18 cellular contexts compared by ENCODE assay signal in genomic region chr2:211347328-211347727, GRCh38.
DNase-seq lines count a peak whose midpoint lies in the region; ATAC-seq and TF ChIP-seq lines count a peak whose summit lies in the region.
"Had no signal": no experiment of that assay in that cellular context is flagged by ENCODE, and none has a peak within 500 bp of the region (broad histone marks: within the 10 kb centered on the region; RNA-seq: fewer than 3 reads in every experiment).

No MANE protein-coding gene starts in this region.

- ATAC-seq in GM18858 (IDR thresholded peaks at IDR 0.05; ENCODE audit: unreplicated experiment), result no peak
- ATAC-seq in GM18861 (IDR thresholded peaks at IDR 0.05; ENCODE audit: unreplicated experiment), result no peak
- ATAC-seq: Right ventricle myocardium inferior, T-helper 17 cell had no signal

- no peaks in the 10 kb centered on the region for H3K4me1 Mint-ChIP-seq in neural crest cell
- H3K4me1 Mint-ChIP-seq: activated naive CD8-positive, alpha-beta T cell treated with anti-CD3 and anti-CD28 coated beads, Interleukin-2, amount 10 ng/mL, durations not matched to agents 7 days and 5 days; T-helper 17 cell had no signal

- no peaks in the 10 kb centered on the region for H3K36me3 Mint-ChIP-seq in neural crest cell (ENCODE audit: low read depth)
- H3K36me3 Mint-ChIP-seq: activated naive CD8-positive, alpha-beta T cell treated with anti-CD3 and anti-CD28 coated beads, Interleukin-2, amount 10 ng/mL, durations not matched to agents 7 days and 5 days had no signal

- no peak overlapping the region for H3K27ac Mint-ChIP-seq in neural crest cell (ENCODE audit: unreplicated experiment)
- H3K27ac Mint-ChIP-seq: activated naive CD8-positive, alpha-beta T cell treated with anti-CD3 and anti-CD28 coated beads, Interleukin-2, amount 10 ng/mL, durations not matched to agents 7 days and 5 days; T-helper 17 cell had no signal

- in situ Hi-C loops in GM13977 (cut with MboI; ENCODE audit: low pct_unique_long_range_greater_than_20kb, low sequenced_read_pairs, unreplicated experiment), result no loop called here

- DNase-seq in DMS 273 (lab: John Stamatoyannopoulos, UW; ENCODE audit: unreplicated experiment) (peak; percentile 33), DMS 273 treated with DMSO at 0.1 percent for 48 hours (lab: John Stamatoyannopoulos, UW) (no peak), GM13977 (ENCODE audit: low spot score) (no peak), NCI-H69 (lab: John Stamatoyannopoulos, UW) (peak; percentile 13), neural crest cell (ENCODE audit: low read depth, low spot score) (no peak)
- DNase-seq in stimulated activated CD4-positive, alpha-beta T cell treated with anti-CD3 and anti-CD28 coated beads, Interleukin-4, amount 100 ng/mL, for 1 hour, result no peak
- DNase-seq: 8988T; activated naive CD8-positive, alpha-beta T cell treated with anti-CD3 and anti-CD28 coated beads, Interleukin-2, amount 10 ng/mL, durations not matched to agents 7 days and 5 days; cortex of kidney; hypothalamus; NCI-H1694; NCI-H226; sigmoid colon; stimulated activated CD4-positive, alpha-beta T cell treated with anti-CD3 and anti-CD28 coated beads, Interleukin-2, amount 100 ng/mL, for 48 hours; T-helper 17 cell had no signal

- no peaks in the 10 kb centered on the region for H3K27me3 Mint-ChIP-seq in neural crest cell (ENCODE audit: low read depth)
- H3K27me3 Mint-ChIP-seq: activated naive CD8-positive, alpha-beta T cell treated with anti-CD3 and anti-CD28 coated beads, Interleukin-2, amount 10 ng/mL, durations not matched to agents 7 days and 5 days; T-helper 17 cell had no signal

- TF ChIP-seq CTCF in GM13977 (IDR thresholded peaks at IDR 0.05; ENCODE audit: extremely low read depth, insufficient read depth, missing control alignments), result peak; percentile 21
- TF ChIP-seq CTCF in neural crest cell (conservative IDR thresholded peaks at IDR 0.05), result peak; percentile 25

- H3K9me3 Mint-ChIP-seq in neural crest cell, result peaks cover 4% of the 10 kb centered on the region
- H3K9me3 Mint-ChIP-seq: activated naive CD8-positive, alpha-beta T cell treated with anti-CD3 and anti-CD28 coated beads, Interleukin-2, amount 10 ng/mL, durations not matched to agents 7 days and 5 days had no signal

- no peak overlapping the region for H3K4me3 Mint-ChIP-seq in neural crest cell
- H3K4me3 Mint-ChIP-seq: activated naive CD8-positive, alpha-beta T cell treated with anti-CD3 and anti-CD28 coated beads, Interleukin-2, amount 10 ng/mL, durations not matched to agents 7 days and 5 days; T-helper 17 cell had no signal

Comparison
In these comparisons a context has a peak if more than half of its experiments do, and no peak if none do; other contexts are left out.
1. DNase-seq: peak in DMS 273 (single experiment) and NCI-H69 (single experiment); none in DMS 273 treated with DMSO at 0.1 percent for 48 hours (single experiment), GM13977 (single experiment), neural crest cell (single experiment) and stimulated activated CD4-positive, alpha-beta T cell treated with anti-CD3 and anti-CD28 coated beads, Interleukin-4, amount 100 ng/mL, for 1 hour (single experiment).